ENCODE assay signal across 33 cellular contexts in the genomic region with DNA sequence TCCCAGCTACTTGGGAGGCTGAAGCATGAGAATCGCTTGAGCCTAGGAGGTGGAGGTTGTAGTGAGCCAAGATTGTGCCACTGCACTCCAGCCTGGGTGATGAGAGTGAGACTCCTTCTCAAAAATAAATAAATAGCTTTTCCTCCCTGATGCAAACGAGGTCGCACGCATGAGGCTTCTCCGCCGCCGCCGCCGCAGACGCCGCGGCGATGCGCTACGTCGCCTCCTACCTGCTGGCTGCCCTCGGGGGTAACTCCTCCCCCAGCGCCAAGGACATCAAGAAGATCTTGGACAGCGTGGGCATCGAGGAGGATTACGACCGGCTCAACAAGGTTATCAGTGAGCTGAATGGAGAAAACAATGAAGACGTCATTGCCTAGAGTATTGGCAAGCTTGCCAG. TPM values are rescaled to one million over a fixed set of nuclear protein-coding genes. Genes with fewer than 3 reads are reported as not detected.
"Had no signal": no experiment of that assay in that cellular context is flagged by ENCODE, and none has a peak within 500 bp of the region (broad histone marks: within the 10 kb centered on the region; RNA-seq: fewer than 3 reads in every experiment).

No MANE protein-coding gene starts in this region.

- H3K4me1 ChIP-seq: ascending aorta, breast epithelium, colonic mucosa, esophagus squamous epithelium, gastroesophageal sphincter had no signal

- H3K9me3 Mint-ChIP-seq: activated CD4-positive, alpha-beta memory T cell treated with anti-CD3 and anti-CD28 coated beads for 36 hours; activated CD4-positive, alpha-beta T cell treated with anti-CD3 and anti-CD28 coated beads, Interleukin-2, amount 10 ng/mL, durations not matched to agents 24 days and 14 days; activated naive CD4-positive, alpha-beta T cell treated with anti-CD3 and anti-CD28 coated beads, Interleukin-2, amount 10 ng/mL, durations not matched to agents 7 days and 5 days; activated naive CD4-positive, alpha-beta T cell treated with anti-CD3 and anti-CD28 coated beads, Interleukin-2, amount 50 U/mL, for 72 hours; activated T-cell treated with anti-CD3 and anti-CD28 coated beads, Interleukin-2, amount 50 U/mL, for 24 hours; activated T-cell treated with anti-CD3 and anti-CD28 coated beads, Interleukin-2, amount 50 U/mL, for 72 hours had no signal

- H3K27ac ChIP-seq: ascending aorta, breast epithelium, cardiac muscle cell, colonic mucosa, epithelial cell of prostate, esophagus squamous epithelium, gastroesophageal sphincter had no signal

- H3K9me3 ChIP-seq: ascending aorta, colonic mucosa, esophagus squamous epithelium, gastroesophageal sphincter had no signal

- H3K36me3 Mint-ChIP-seq: activated CD4-positive, alpha-beta memory T cell treated with anti-CD3 and anti-CD28 coated beads for 36 hours; activated CD8-positive, alpha-beta memory T cell treated with anti-CD3 and anti-CD28 coated beads, Interleukin-2, amount 10 ng/mL, durations not matched to agents 7 days and 5 days; activated naive CD4-positive, alpha-beta T cell treated with anti-CD3 and anti-CD28 coated beads, Interleukin-2, amount 10 ng/mL, durations not matched to agents 7 days and 5 days; activated naive CD4-positive, alpha-beta T cell treated with anti-CD3 and anti-CD28 coated beads, Interleukin-2, amount 50 U/mL, for 72 hours; activated naive CD8-positive, alpha-beta T cell treated with anti-CD3 and anti-CD28 coated beads, Interleukin-2, amount 10 ng/mL, durations not matched to agents 7 days and 5 days; brain had no signal

- H3K4me3 Mint-ChIP-seq: activated CD4-positive, alpha-beta memory T cell treated with anti-CD3 and anti-CD28 coated beads for 36 hours; activated CD4-positive, alpha-beta T cell treated with anti-CD3 and anti-CD28 coated beads for 36 hours; activated CD4-positive, alpha-beta T cell treated with anti-CD3 and anti-CD28 coated beads, Interleukin-2, amount 10 ng/mL, durations not matched to agents 24 days and 14 days; activated CD8-positive, alpha-beta memory T cell treated with anti-CD3 and anti-CD28 coated beads, Interleukin-2, amount 10 ng/mL, durations not matched to agents 7 days and 5 days; activated CD8-positive, alpha-beta T cell treated with anti-CD3 and anti-CD28 coated beads, Interleukin-2, amount 10 ng/mL, durations not matched to agents 7 days and 5 days; activated naive CD4-positive, alpha-beta T cell treated with anti-CD3 and anti-CD28 coated beads, Interleukin-2, amount 10 ng/mL, durations not matched to agents 7 days and 5 days; activated naive CD8-positive, alpha-beta T cell treated with anti-CD3 and anti-CD28 coated beads, Interleukin-2, amount 10 ng/mL, durations not matched to agents 7 days and 5 days; activated T-cell treated with anti-CD3 and anti-CD28 coated beads, Interleukin-2, amount 50 U/mL, for 24 hours; activated T-cell treated with anti-CD3 and anti-CD28 coated beads, Interleukin-2, amount 50 U/mL, for 72 hours; brain had no signal

- ATAC-seq: activated CD4-positive, alpha-beta T cell treated with anti-CD3 and anti-CD28 coated beads for 36 hours; activated CD8-positive, alpha-beta memory T cell treated with anti-CD3 and anti-CD28 coated beads, Interleukin-2, amount 10 ng/mL, durations not matched to agents 7 days and 5 days; activated CD8-positive, alpha-beta T cell treated with anti-CD3 and anti-CD28 coated beads, Interleukin-2, amount 10 ng/mL, durations not matched to agents 7 days and 5 days; activated naive CD4-positive, alpha-beta T cell treated with anti-CD3 and anti-CD28 coated beads, Interleukin-2, amount 50 U/mL, for 72 hours; activated T-cell treated with anti-CD3 and anti-CD28 coated beads, Interleukin-2, amount 50 U/mL, for 72 hours; gastroesophageal sphincter had no signal

- H3K27me3 ChIP-seq: ascending aorta, breast epithelium, cardiac muscle cell, colonic mucosa had no signal

- H3K36me3 ChIP-seq: ascending aorta, breast epithelium, cardiac muscle cell, colonic mucosa, esophagus squamous epithelium, gastroesophageal sphincter had no signal

- H3K27ac Mint-ChIP-seq: activated CD4-positive, alpha-beta memory T cell treated with anti-CD3 and anti-CD28 coated beads for 36 hours; activated CD4-positive, alpha-beta T cell treated with anti-CD3 and anti-CD28 coated beads for 36 hours; activated CD4-positive, alpha-beta T cell treated with anti-CD3 and anti-CD28 coated beads, Interleukin-2, amount 10 ng/mL, durations not matched to agents 24 days and 14 days; activated CD8-positive, alpha-beta memory T cell treated with anti-CD3 and anti-CD28 coated beads, Interleukin-2, amount 10 ng/mL, durations not matched to agents 7 days and 5 days; activated CD8-positive, alpha-beta T cell treated with anti-CD3 and anti-CD28 coated beads, Interleukin-2, amount 10 ng/mL, durations not matched to agents 7 days and 5 days; activated naive CD4-positive, alpha-beta T cell treated with anti-CD3 and anti-CD28 coated beads, Interleukin-2, amount 10 ng/mL, durations not matched to agents 7 days and 5 days; activated naive CD4-positive, alpha-beta T cell treated with anti-CD3 and anti-CD28 coated beads, Interleukin-2, amount 50 U/mL, for 72 hours; activated naive CD8-positive, alpha-beta T cell treated with anti-CD3 and anti-CD28 coated beads, Interleukin-2, amount 10 ng/mL, durations not matched to agents 7 days and 5 days; activated T-cell treated with anti-CD3 and anti-CD28 coated beads, Interleukin-2, amount 50 U/mL, for 24 hours; activated T-cell treated with anti-CD3 and anti-CD28 coated beads, Interleukin-2, amount 50 U/mL, for 72 hours; brain had no signal

- H3K4me1 Mint-ChIP-seq: activated CD4-positive, alpha-beta T cell treated with anti-CD3 and anti-CD28 coated beads for 36 hours; activated CD4-positive, alpha-beta T cell treated with anti-CD3 and anti-CD28 coated beads, Interleukin-2, amount 10 ng/mL, durations not matched to agents 24 days and 14 days; activated CD8-positive, alpha-beta memory T cell treated with anti-CD3 and anti-CD28 coated beads, Interleukin-2, amount 10 ng/mL, durations not matched to agents 7 days and 5 days; activated naive CD4-positive, alpha-beta T cell treated with anti-CD3 and anti-CD28 coated beads, Interleukin-2, amount 10 ng/mL, durations not matched to agents 7 days and 5 days; activated naive CD8-positive, alpha-beta T cell treated with anti-CD3 and anti-CD28 coated beads, Interleukin-2, amount 10 ng/mL, durations not matched to agents 7 days and 5 days; brain had no signal

- H3K4me3 ChIP-seq: ascending aorta, breast epithelium, cardiac muscle cell, colonic mucosa, esophagus squamous epithelium, gastroesophageal sphincter had no signal

- DNase-seq: activated CD4-positive, alpha-beta memory T cell treated with anti-CD3 and anti-CD28 coated beads for 36 hours; activated CD4-positive, alpha-beta T cell treated with anti-CD3 and anti-CD28 coated beads for 36 hours; activated CD4-positive, CD25-positive, alpha-beta regulatory T cell; activated CD4-positive, CD25-positive, alpha-beta regulatory T cell treated with anti-CD3 and anti-CD28 coated beads, Interleukin-2, amount 50 U/mL, for 72 hours; activated CD8-positive, alpha-beta memory T cell treated with anti-CD3 and anti-CD28 coated beads, Interleukin-2, amount 10 ng/mL, durations not matched to agents 7 days and 5 days; activated CD8-positive, alpha-beta memory T cell treated with anti-CD3 and anti-CD28 coated beads, Interleukin-2, amount 50 U/mL, for 4 hours; activated CD8-positive, alpha-beta T cell treated with anti-CD3 and anti-CD28 coated beads, Interleukin-2, amount 10 ng/mL, durations not matched to agents 7 days and 5 days; activated gamma-delta T cell; activated naive CD4-positive, alpha-beta T cell; activated naive CD4-positive, alpha-beta T cell treated with anti-CD3 and anti-CD28 coated beads, Interleukin-2, amount 10 ng/mL, durations not matched to agents 7 days and 5 days; activated naive CD8-positive, alpha-beta T cell treated with anti-CD3 and anti-CD28 coated beads, Interleukin-2, amount 10 ng/mL, durations not matched to agents 7 days and 5 days; activated T-cell treated with anti-CD3 and anti-CD28 coated beads, Interleukin-2, amount 50 U/mL, for 24 hours; activated T-cell treated with anti-CD3 and anti-CD28 coated beads, Interleukin-2, amount 50 U/mL, for 72 hours; central memory CD4-positive, alpha-beta T cell; cerebellar nuclear complex; colonic mucosa; effector CD8-positive, alpha-beta T cell; esophagus squamous epithelium; foreskin melanocyte; T-helper 2 cell had no signal

RNA-seq across cellular contexts. Expression of gene RAB39A, which starts 20.0 kb away (rescaled TPM):
- total RNA-seq: activated CD4-positive, alpha-beta T cell treated with anti-CD3 and anti-CD28 coated beads, Interleukin-2, amount 10 ng/mL, durations not matched to agents 24 days and 14 days; ascending aorta; dermis microvascular lymphatic vessel endothelial cell; endothelial cell of umbilical vein; fibroblast of lung; fibroblast of villous mesenchyme; glomerular endothelial cell had no signal
- polyA plus RNA-seq: cardiac muscle cell, endothelial cell of umbilical vein, fibroblast of lung had no signal
